ENCODE assay signal across 19 cellular contexts in the genomic region with DNA sequence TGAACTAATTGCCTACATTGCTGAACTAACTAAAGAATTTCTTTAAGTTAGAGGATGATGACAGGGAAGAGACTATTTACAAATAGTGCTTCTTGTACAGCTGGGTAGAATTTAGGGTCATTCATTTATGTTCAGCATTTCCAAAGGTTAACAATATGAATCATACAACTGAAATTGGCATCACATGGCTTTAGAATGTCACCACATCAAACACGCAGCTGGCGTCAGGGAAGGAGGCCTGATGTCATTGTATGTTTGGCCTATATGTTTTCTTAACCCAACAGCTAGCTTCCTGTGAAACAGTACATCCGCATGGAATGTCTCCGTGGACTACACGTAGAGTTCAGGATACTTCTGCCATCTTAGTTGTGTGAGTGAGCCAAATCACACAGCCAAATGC.
DNase-seq lines count a peak whose midpoint lies in the region; ATAC-seq, FAIRE-seq and TF ChIP-seq lines count a peak whose summit lies in the region.
"Had no signal": no experiment of that assay in that cellular context is flagged by ENCODE, and none has a peak within 500 bp of the region (broad histone marks: within the 10 kb centered on the region; RNA-seq: fewer than 3 reads in every experiment).

No MANE protein-coding gene starts in this region.

- H3K27me3 ChIP-seq in bronchial epithelial cell (ENCODE audit: control insufficient read depth, insufficient read depth, low read length) (no peaks in the 10 kb centered on the region), osteoblast (ENCODE audit: insufficient read depth, low read length) (peaks cover 6% of the 10 kb centered on the region)
- H3K27me3 ChIP-seq: esophagus squamous epithelium had no signal

- ATAC-seq in HG03175 (IDR thresholded peaks at IDR 0.05; ENCODE audit: unreplicated experiment), result no peak
- ATAC-seq: lower lobe of right lung; natural killer cell treated with Interleukin-12 subunit alpha and Interleukin-12 subunit beta and Interleukin-15 and Interleukin-18, amount 100 ng/mL, for 72 hours had no signal

- in situ Hi-C loops in SK-MEL-5 (cut with HindIII; ENCODE audit: low pct_unique_long_range_greater_than_20kb, low sequenced_read_pairs), result no loop called here

- H4K20me1 ChIP-seq in osteoblast (ENCODE audit: insufficient read depth, low read length), result no peaks in the 10 kb centered on the region

- H3K4me1 ChIP-seq in osteoblast (ENCODE audit: insufficient read depth, low read length), result peaks cover 3% of the 10 kb centered on the region
- H3K4me1 ChIP-seq: esophagus squamous epithelium, lower lobe of right lung had no signal

- H3K4me3 ChIP-seq in bronchial epithelial cell (ENCODE audit: low read depth, low read length) (no peak overlapping the region), osteoblast (ENCODE audit: insufficient read depth, low read length) (no peak overlapping the region)
- H3K4me3 ChIP-seq: esophagus squamous epithelium, lower lobe of right lung, PC-9 had no signal

- H3K79me2 ChIP-seq in osteoblast (ENCODE audit: insufficient read depth, low read length), result no peaks in the 10 kb centered on the region

- DNase-seq in activated CD4-positive, alpha-beta T cell treated with anti-CD3 and anti-CD28 coated beads for 48 hours, result peak; percentile 62
- DNase-seq in activated CD4-positive, alpha-beta T cell treated with anti-CD3 and anti-CD28 coated beads for 1 hour, result no peak
- DNase-seq in SK-MEL-5 (ENCODE audit: low read depth, low spot score) (peak; percentile 82), bronchial epithelial cell (ENCODE audit: low read depth) (no peak), osteoblast (ENCODE audit: insufficient read length, low spot score, missing footprints) (no peak), NCI-H226 (no peak), EL (no peak)
- DNase-seq: activated B cell treated with CpG ODN at 0.5 μM for 24 hours; CD8-positive, alpha-beta memory T cell; cortex of kidney; esophagus squamous epithelium; HFFc6; lower lobe of right lung; NCI-H510A treated with DMSO at 0.1 percent for 48 hours; PC-9 had no signal

- H3K36me3 ChIP-seq in bronchial epithelial cell (ENCODE audit: control insufficient read depth, insufficient read depth, low read length) (no peaks in the 10 kb centered on the region), osteoblast (ENCODE audit: insufficient read depth, low read length) (no peaks in the 10 kb centered on the region)
- H3K36me3 ChIP-seq: esophagus squamous epithelium, lower lobe of right lung had no signal

- TF ChIP-seq CTCF in bronchial epithelial cell (IDR thresholded peaks at IDR 0.05; ENCODE audit: insufficient read depth, low read length, severe bottlenecking) (no peak), osteoblast (IDR thresholded peaks at IDR 0.05; ENCODE audit: extremely low read depth, low read depth, low read length) (no peak)

- H3K9me3 ChIP-seq in osteoblast (ENCODE audit: low read depth, low read length), result no peaks in the 10 kb centered on the region
- H3K9me3 ChIP-seq: esophagus squamous epithelium had no signal

- no peak overlapping the region for H3K27ac ChIP-seq in osteoblast (ENCODE audit: low read depth, low read length)
- H3K27ac ChIP-seq: esophagus squamous epithelium, lower lobe of right lung, PC-9 had no signal

- no peak overlapping the region for H3K4me2 ChIP-seq in osteoblast (ENCODE audit: insufficient read depth, low read length)
- H3K4me2 ChIP-seq: PC-9 had no signal

- peak; percentile 23 for FAIRE-seq in bronchial epithelial cell (lab: Jason Lieb, UNC)
- FAIRE-seq: A204.1, GM12892 had no signal

- H2AFZ ChIP-seq in osteoblast (ENCODE audit: low read length), result peak overlapping the region; percentile 14
- H2AFZ ChIP-seq: PC-9 had no signal

Comparison
In these comparisons a context has a peak if more than half of its experiments do, and no peak if none do; other contexts are left out.
1. DNase-seq: peak in activated CD4-positive, alpha-beta T cell treated with anti-CD3 and anti-CD28 coated beads for 48 hours (single experiment) and SK-MEL-5 (single experiment); none in activated CD4-positive, alpha-beta T cell treated with anti-CD3 and anti-CD28 coated beads for 1 hour (single experiment), bronchial epithelial cell (single experiment), osteoblast (single experiment), NCI-H226 (single experiment) and EL (single experiment).